In genomic region chr6:169766921-169767736, GRCh38 we compare ENCODE assay signal across 21 cellular contexts. TPM values are rescaled to one million over a fixed set of nuclear protein-coding genes. Genes with fewer than 3 reads are reported as not detected.
DNase-seq lines count a peak whose midpoint lies in the region; ATAC-seq, FAIRE-seq and TF ChIP-seq lines count a peak whose summit lies in the region.
"Had no signal": no experiment of that assay in that cellular context is flagged by ENCODE, and none has a peak within 500 bp of the region (broad histone marks: within the 10 kb centered on the region; RNA-seq: fewer than 3 reads in every experiment).

No MANE protein-coding gene starts in this region.

- no peak overlapping the region for H3K4me3 ChIP-seq in K562
- peak overlapping the region in 2 of 3 donors; percentile 5 to 28 for H3K4me3 ChIP-seq in right lobe of liver
- H3K4me3 ChIP-seq: GM23338, SJSA1 had no signal

- no peaks in the 10 kb centered on the region for H3K9me3 ChIP-seq in K562 (replicated peaks; ENCODE audit: control insufficient read depth, insufficient read depth, low read depth, low read length)
- no peaks in the 10 kb centered on the region for H3K9me3 ChIP-seq in right lobe of liver
- H3K9me3 ChIP-seq: SJSA1 had no signal

- ATAC-seq in K562: no peak
- ATAC-seq in right lobe of liver: peak; percentile 84 to 89 (median 86)
- no peak for ATAC-seq in activated T-cell treated with anti-CD3 and anti-CD28 coated beads, Interleukin-2, amount 50 U/mL, for 72 hours (replicated peaks in 1 of 2)
- ATAC-seq: GM23338, HCT116, Right ventricle myocardium inferior had no signal

- CTCF ChIA-PET in K562 (lab: Yijun Ruan, JAX; ENCODE audit: low intra/inter-chr PET ratio): no interaction called here

- H3K27ac ChIP-seq in K562 (ENCODE audit: extremely low read depth, low read depth, low read length) (no peak overlapping the region), right lobe of liver (peak overlapping the region; percentile 59 to 86 (median 84))
- H3K27ac ChIP-seq: C4-2B, KMS-11, SJSA1 had no signal

- TF ChIP-seq CTCF in K562 (IDR thresholded peaks at IDR 0.05 in 2 of 3, conservative IDR thresholded peaks at IDR 0.05 in 1 of 3; ENCODE audit: insufficient read depth in 2 of 3, low read depth in 1 of 3, low read length in 3 of 3) (no peak), right lobe of liver (IDR thresholded peaks at IDR 0.05) (no peak), progenitor cell of endocrine pancreas (IDR thresholded peaks at IDR 0.05; ENCODE audit: unreplicated experiment) (no peak)

- no peak for TF ChIP-seq EP300 in K562 (IDR thresholded peaks at IDR 0.05; ENCODE audit: low read length)

- H3K4me1 ChIP-seq in K562 (replicated peaks in 1 of 2; ENCODE audit: control insufficient read depth in 2 of 2, insufficient read depth in 2 of 2, low read length in 2 of 2) (no peaks in the 10 kb centered on the region), right lobe of liver (peaks cover 0 to 19% (median 5%) of the 10 kb centered on the region in 4 donors)

- DNase-seq in HTR-8/SVneo (ENCODE audit: insufficient read length, low spot score) (no peak), K562 (ENCODE audit: extremely low read depth in 1 of 4, low spot score in 3 of 4) (no peak), right lobe of liver (peak in 1 of 3 donors; percentile 73), progenitor cell of endocrine pancreas (ENCODE audit: low spot score, unreplicated experiment) (no peak)
- no peak for DNase-seq in activated T-helper 1 cell treated with anti-CD3 and anti-CD28 coated beads, Interleukin-12 subunit alpha, Interleukin-12 subunit beta, Interleukin-2, Interleukin-4 antibody, amounts not matched to agents 30 ng/mL and 10 ng/mL and 1 ng/mL, durations not matched to agents 14 hours and 24 hours and 36 hours (ENCODE audit: low spot score)
- no peak for DNase-seq in effector CD8-positive, alpha-beta T cell (lab: John Stamatoyannopoulos, UW)
- DNase-seq in activated T-cell treated with anti-CD3 and anti-CD28 coated beads, Interleukin-2, amount 50 U/mL, for 72 hours: no peak
- DNase-seq: CD8-positive, alpha-beta memory T cell; NCI-H1694 treated with DMSO at 0.1 percent for 48 hours; NCI-H2081 treated with DMSO at 0.1 percent for 48 hours; NCI-H2171 treated with DMSO at 0.1 percent for 48 hours; NCI-H524 treated with DMSO at 0.1 percent for 48 hours had no signal

- H3K36me3 ChIP-seq in K562 (ENCODE audit: control insufficient read depth, insufficient read depth, low read length) (peaks cover 60% of the 10 kb centered on the region), right lobe of liver (peaks cover 0 to 5% (median 2%) of the 10 kb centered on the region in 4 donors)
- H3K36me3 ChIP-seq: SJSA1 had no signal

- H3K4me2 ChIP-seq in K562 (ENCODE audit: insufficient read depth, low read length): no peak overlapping the region
- H3K4me2 ChIP-seq: GM23338 had no signal

- peaks cover 19% of the 10 kb centered on the region for H3K36me3 Mint-ChIP-seq in progenitor cell of endocrine pancreas (ENCODE audit: insufficient read depth)
- peaks cover 28% of the 10 kb centered on the region for H3K36me3 Mint-ChIP-seq in activated T-helper 1 cell treated with anti-CD3 and anti-CD28 coated beads, Interleukin-12 subunit alpha, Interleukin-12 subunit beta, Interleukin-2, Interleukin-4 antibody, amounts not matched to agents 30 ng/mL and 10 ng/mL and 1 ng/mL, durations not matched to agents 14 hours and 24 hours and 36 hours (ENCODE audit: low read depth)
- H3K36me3 Mint-ChIP-seq in activated T-cell treated with anti-CD3 and anti-CD28 coated beads, Interleukin-2, amount 50 U/mL, for 72 hours (ENCODE audit: insufficient read depth in 2 of 2): peaks cover 8 to 18% of the 10 kb centered on the region in 2 donors

- H3K79me2 ChIP-seq in K562 (ENCODE audit: control insufficient read depth, insufficient read depth, low read length): no peaks in the 10 kb centered on the region

- no peak for TF ChIP-seq POLR2A in K562 (conservative IDR thresholded peaks at IDR 0.05)
- TF ChIP-seq POLR2A in right lobe of liver (IDR thresholded peaks at IDR 0.05): no peak

- peak overlapping the region; percentile 48 for H3K27ac Mint-ChIP-seq in progenitor cell of endocrine pancreas
- H3K27ac Mint-ChIP-seq in activated T-helper 1 cell treated with anti-CD3 and anti-CD28 coated beads, Interleukin-12 subunit alpha, Interleukin-12 subunit beta, Interleukin-2, Interleukin-4 antibody, amounts not matched to agents 30 ng/mL and 10 ng/mL and 1 ng/mL, durations not matched to agents 14 hours and 24 hours and 36 hours: no peak overlapping the region
- no peak overlapping the region for H3K27ac Mint-ChIP-seq in activated T-cell treated with anti-CD3 and anti-CD28 coated beads, Interleukin-2, amount 50 U/mL, for 72 hours
- H3K27ac Mint-ChIP-seq: GM23338 had no signal

- no peak overlapping the region for H3K9ac ChIP-seq in K562 (ENCODE audit: insufficient read depth in 1 of 2, low read depth in 2 of 2, low read length in 2 of 2)
- H3K9ac ChIP-seq: KMS-11 had no signal

- FAIRE-seq in HTR-8/SVneo (lab: Jason Lieb, UNC) (peak; percentile 89), K562 (lab: Jason Lieb, UNC) (peak; percentile 63)
- FAIRE-seq: A204.1, G401.6, GM18507 had no signal

- intact Hi-C loops in K562 (cut with micrococcal nuclease) (no loop called here), right lobe of liver (cut with DNase I) (no loop called here)
- intact Hi-C loops in activated T-helper 1 cell treated with anti-CD3 and anti-CD28 coated beads, Interleukin-12 subunit alpha, Interleukin-12 subunit beta, Interleukin-2, Interleukin-4 antibody, amounts not matched to agents 30 ng/mL and 10 ng/mL and 1 ng/mL, durations not matched to agents 14 hours and 24 hours and 36 hours (cut with micrococcal nuclease): no loop called here

- no peaks in the 10 kb centered on the region for H3K9me1 ChIP-seq in K562 (ENCODE audit: control insufficient read depth, insufficient read depth, low read length)

- POLR2A ChIA-PET in K562 (lab: Yijun Ruan, JAX): no interaction called here

- H4K20me1 ChIP-seq in K562 (replicated peaks; ENCODE audit: control insufficient read depth, insufficient read depth, low read length): no peaks in the 10 kb centered on the region

- WGBS in K562 (ENCODE audit: insufficient coverage, low coverage, missing lambda C conversion rate): 84% methylated on average over 13 of the region's 13 CpGs
- 57% methylated on average over 12 of the region's 13 CpGs for WGBS in right lobe of liver (ENCODE audit: insufficient coverage, low coverage, low lambda C conversion rate, missing lambda C conversion rate)

- in situ Hi-C loops in K562 (cut with MboI): no loop called here

- H3K4me1 Mint-ChIP-seq in progenitor cell of endocrine pancreas (ENCODE audit: low read depth): peaks cover 18% of the 10 kb centered on the region
- no peaks in the 10 kb centered on the region for H3K4me1 Mint-ChIP-seq in activated T-helper 1 cell treated with anti-CD3 and anti-CD28 coated beads, Interleukin-12 subunit alpha, Interleukin-12 subunit beta, Interleukin-2, Interleukin-4 antibody, amounts not matched to agents 30 ng/mL and 10 ng/mL and 1 ng/mL, durations not matched to agents 14 hours and 24 hours and 36 hours (ENCODE audit: low read depth)
- H3K4me1 Mint-ChIP-seq in activated T-cell treated with anti-CD3 and anti-CD28 coated beads, Interleukin-2, amount 50 U/mL, for 72 hours (ENCODE audit: low read depth): no peaks in the 10 kb centered on the region
- H3K4me1 Mint-ChIP-seq: CD8-positive, alpha-beta memory T cell had no signal

- no peak overlapping the region for H2AFZ ChIP-seq in K562 (ENCODE audit: low read depth, low read length)
- H2AFZ ChIP-seq: GM23338 had no signal

- H3K27me3 Mint-ChIP-seq in progenitor cell of endocrine pancreas: no peaks in the 10 kb centered on the region
- H3K27me3 Mint-ChIP-seq in activated T-helper 1 cell treated with anti-CD3 and anti-CD28 coated beads, Interleukin-12 subunit alpha, Interleukin-12 subunit beta, Interleukin-2, Interleukin-4 antibody, amounts not matched to agents 30 ng/mL and 10 ng/mL and 1 ng/mL, durations not matched to agents 14 hours and 24 hours and 36 hours (ENCODE audit: insufficient read depth): no peaks in the 10 kb centered on the region
- no peaks in the 10 kb centered on the region for H3K27me3 Mint-ChIP-seq in activated T-cell treated with anti-CD3 and anti-CD28 coated beads, Interleukin-2, amount 50 U/mL, for 72 hours (ENCODE audit: low read depth)

- no peak for TF ChIP-seq RAD21 in K562 (CRISPR knock-in tag; conservative IDR thresholded peaks at IDR 0.05 in 1 of 2, IDR thresholded peaks at IDR 0.05 in 1 of 2)

- no peak overlapping the region for H3K4me3 Mint-ChIP-seq in progenitor cell of endocrine pancreas (ENCODE audit: low read depth)
- no peak overlapping the region for H3K4me3 Mint-ChIP-seq in activated T-helper 1 cell treated with anti-CD3 and anti-CD28 coated beads, Interleukin-12 subunit alpha, Interleukin-12 subunit beta, Interleukin-2, Interleukin-4 antibody, amounts not matched to agents 30 ng/mL and 10 ng/mL and 1 ng/mL, durations not matched to agents 14 hours and 24 hours and 36 hours
- H3K4me3 Mint-ChIP-seq in activated T-cell treated with anti-CD3 and anti-CD28 coated beads, Interleukin-2, amount 50 U/mL, for 72 hours: no peak overlapping the region
- H3K4me3 Mint-ChIP-seq: CD8-positive, alpha-beta memory T cell; GM23338 had no signal

- H3K27me3 ChIP-seq in K562 (ENCODE audit: control insufficient read depth in 2 of 2, insufficient read depth in 2 of 2, low read length in 2 of 2): no peaks in the 10 kb centered on the region
- no peaks in the 10 kb centered on the region for H3K27me3 ChIP-seq in right lobe of liver
- H3K27me3 ChIP-seq: SJSA1 had no signal

- H3K9me3 Mint-ChIP-seq in progenitor cell of endocrine pancreas (ENCODE audit: low read depth): no peaks in the 10 kb centered on the region
- no peaks in the 10 kb centered on the region for H3K9me3 Mint-ChIP-seq in activated T-helper 1 cell treated with anti-CD3 and anti-CD28 coated beads, Interleukin-12 subunit alpha, Interleukin-12 subunit beta, Interleukin-2, Interleukin-4 antibody, amounts not matched to agents 30 ng/mL and 10 ng/mL and 1 ng/mL, durations not matched to agents 14 hours and 24 hours and 36 hours
- H3K9me3 Mint-ChIP-seq in activated T-cell treated with anti-CD3 and anti-CD28 coated beads, Interleukin-2, amount 50 U/mL, for 72 hours: no peaks in the 10 kb centered on the region
- H3K9me3 Mint-ChIP-seq: CD8-positive, alpha-beta memory T cell; GM23338 had no signal

- BruUV-seq in K562 (replicated peaks; lab: Mats Ljungman, UMichigan): no TSS peak

RNA-seq across cellular contexts. Expression of gene ERMARD, which starts 15.7 kb away (rescaled TPM):
- 44.9 and 104 TPM in 2 replicates for total RNA-seq in K562 (2011; cell fraction: chromatin; rRNA removed; ENCODE audit: low replicate concordance)
- total RNA-seq in K562 (2011; cell fraction: nucleolus; rRNA removed): 22.5 and 30.1 TPM in 2 replicates
- total RNA-seq in K562 (2011; cell fraction: nucleoplasm; rRNA removed): 54.3 and 84.0 TPM in 2 replicates
- total RNA-seq in K562 (2014; rRNA removed) (14.5 and 20.9 TPM in 2 replicates), K562 (2014; rRNA removed; fragmentation: Illumina TruSeq; extraction: Trizol) (26.1 and 27.0 TPM in 2 replicates), K562 (2015; rRNA removed; fragmentation: Illumina TruSeq; extraction: Trizol) (22.2 and 25.6 TPM in 2 replicates), K562 (2021) (24.0 and 27.7 TPM in 2 replicates), right lobe of liver (10 to 100 TPM; 11.1 to 24.4 (median 15.2) TPM), progenitor cell of endocrine pancreas (30.3 and 33.4 TPM in 2 replicates)
- polyA plus RNA-seq in K562 (2011; rRNA removed) (48.1 and 55.2 TPM in 2 replicates), K562 (2014; fragmentation: Illumina TruSeq; extraction: Trizol) (20.4 and 21.2 TPM in 2 replicates), K562 (2014; fragmentation: Nextera tagmentation; extraction: Ambion mirVana) (10 to 100 TPM; 56.5 to 68.6 TPM), K562 (2014; rRNA removed) (25.5 and 32.7 TPM in 2 replicates)
- 33.9 and 42.2 TPM in 2 replicates for polyA plus RNA-seq in K562 (2011; cell fraction: cytosol; rRNA removed)
- 106 and 128 TPM in 2 replicates for polyA plus RNA-seq in K562 (2011; cell fraction: nucleus; rRNA removed)
- 24.4 and 26.4 TPM in 2 replicates for polyA plus RNA-seq in K562 (2012)
- 48.9 and 76.1 TPM in 2 replicates for polyA minus RNA-seq in K562 (2011; rRNA and poly(A)+ RNA removed)
- polyA minus RNA-seq in K562 (2011; cell fraction: cytosol; rRNA and poly(A)+ RNA removed): 10.2 and 17.9 TPM in 2 replicates
- polyA minus RNA-seq in K562 (2011; cell fraction: nucleus; rRNA and poly(A)+ RNA removed): 19.3 and 39.9 TPM in 2 replicates
- 26.9 and 29.2 TPM in 2 replicates for total RNA-seq in activated T-helper 1 cell treated with anti-CD3 and anti-CD28 coated beads, Interleukin-12 subunit alpha, Interleukin-12 subunit beta, Interleukin-2, Interleukin-4 antibody, amounts not matched to agents 30 ng/mL and 10 ng/mL and 1 ng/mL, durations not matched to agents 14 hours and 24 hours and 36 hours
- 10 to 100 TPM; 30.5 to 37.9 TPM for total RNA-seq in activated T-cell treated with anti-CD3 and anti-CD28 coated beads, Interleukin-2, amount 50 U/mL, for 72 hours

RNA-seq across cellular contexts. Expression of gene DYNLT2, which starts 15.8 kb away (rescaled TPM):
- total RNA-seq in K562 (2011; cell fraction: chromatin; rRNA removed; ENCODE audit: low replicate concordance): 3.7 and 10.2 TPM in 2 replicates
- 4.9 and 5.0 TPM in 2 replicates for total RNA-seq in K562 (2011; cell fraction: nucleolus; rRNA removed)
- total RNA-seq in K562 (2011; cell fraction: nucleoplasm; rRNA removed): 8.4 and 14.4 TPM in 2 replicates
- total RNA-seq in K562 (2014; rRNA removed): 4.8 and 6.9 TPM in 2 replicates
- 6.3 and 7.1 TPM in 2 replicates for total RNA-seq in K562 (2014; rRNA removed; fragmentation: Illumina TruSeq; extraction: Trizol)
- total RNA-seq in K562 (2015; rRNA removed; fragmentation: Illumina TruSeq; extraction: Trizol): 9.1 and 10.2 TPM in 2 replicates
- 3.7 and 4.6 TPM in 2 replicates for total RNA-seq in K562 (2021)
- polyA plus RNA-seq in K562 (2011; rRNA removed): 11.8 and 12.6 TPM in 2 replicates
- polyA plus RNA-seq in K562 (2011; cell fraction: cytosol; rRNA removed): 3.5 and 5.8 TPM in 2 replicates
- polyA plus RNA-seq in K562 (2011; cell fraction: nucleus; rRNA removed): 5.3 and 6.8 TPM in 2 replicates
- 4.2 and 7.7 TPM in 2 replicates for polyA plus RNA-seq in K562 (2012)
- 6.0 and 6.2 TPM in 2 replicates for polyA plus RNA-seq in K562 (2014; fragmentation: Illumina TruSeq; extraction: Trizol)
- polyA plus RNA-seq in K562 (2014; fragmentation: Nextera tagmentation; extraction: Ambion mirVana): 1 to 10 TPM; 2.0 to 2.5 TPM
- 7.2 and 12.8 TPM in 2 replicates for polyA plus RNA-seq in K562 (2014; rRNA removed)
- polyA minus RNA-seq in K562 (2011; rRNA and poly(A)+ RNA removed): 2.4 and 3.8 TPM in 2 replicates
- polyA minus RNA-seq in K562 (2011; cell fraction: cytosol; rRNA and poly(A)+ RNA removed): 0.64 and 0.95 TPM in 2 replicates
- polyA minus RNA-seq in K562 (2011; cell fraction: nucleus; rRNA and poly(A)+ RNA removed): 4.8 and 9.9 TPM in 2 replicates
- total RNA-seq in right lobe of liver: under 1 TPM; 0.43 to 0.82 (median 0.68) TPM
- 1.6 and 1.8 TPM in 2 replicates for total RNA-seq in progenitor cell of endocrine pancreas
- total RNA-seq in activated T-helper 1 cell treated with anti-CD3 and anti-CD28 coated beads, Interleukin-12 subunit alpha, Interleukin-12 subunit beta, Interleukin-2, Interleukin-4 antibody, amounts not matched to agents 30 ng/mL and 10 ng/mL and 1 ng/mL, durations not matched to agents 14 hours and 24 hours and 36 hours: 2.2 and 2.6 TPM in 2 replicates
- 1 to 10 TPM; 1.7 to 2.7 TPM for total RNA-seq in activated T-cell treated with anti-CD3 and anti-CD28 coated beads, Interleukin-2, amount 50 U/mL, for 72 hours

RNA-seq across cellular contexts. Expression of gene PHF10, which starts 42.8 kb away (rescaled TPM):
- 25.9 and 85.9 TPM in 2 replicates for total RNA-seq in K562 (2011; cell fraction: chromatin; rRNA removed; ENCODE audit: low replicate concordance)
- total RNA-seq in K562 (2011; cell fraction: nucleolus; rRNA removed): 15.2 and 18.6 TPM in 2 replicates
- 37.9 and 64.3 TPM in 2 replicates for total RNA-seq in K562 (2011; cell fraction: nucleoplasm; rRNA removed)
- total RNA-seq in K562 (2014; rRNA removed) (31.0 and 31.5 TPM in 2 replicates), K562 (2014; rRNA removed; fragmentation: Illumina TruSeq; extraction: Trizol) (47.2 and 51.7 TPM in 2 replicates), K562 (2015; rRNA removed; fragmentation: Illumina TruSeq; extraction: Trizol) (43.5 and 46.0 TPM in 2 replicates), K562 (2021) (55.3 and 55.5 TPM in 2 replicates), right lobe of liver (10 to 100 TPM; 19.9 to 31.4 (median 25.0) TPM), progenitor cell of endocrine pancreas (103 and 105 TPM in 2 replicates)
- polyA plus RNA-seq in K562 (2011; rRNA removed) (39.2 and 45.9 TPM in 2 replicates), K562 (2014; fragmentation: Illumina TruSeq; extraction: Trizol) (73.1 and 88.9 TPM in 2 replicates), K562 (2014; fragmentation: Nextera tagmentation; extraction: Ambion mirVana) (10 to 100 TPM; 23.9 to 24.0 TPM), K562 (2014; rRNA removed) (55.4 and 55.7 TPM in 2 replicates)
- polyA plus RNA-seq in K562 (2011; cell fraction: cytosol; rRNA removed): 10.6 and 21.2 TPM in 2 replicates
- polyA plus RNA-seq in K562 (2011; cell fraction: nucleus; rRNA removed): 28.4 and 50.3 TPM in 2 replicates
- polyA plus RNA-seq in K562 (2012): 57.5 and 65.6 TPM in 2 replicates
- polyA minus RNA-seq in K562 (2011; rRNA and poly(A)+ RNA removed): 33.4 and 40.6 TPM in 2 replicates
- polyA minus RNA-seq in K562 (2011; cell fraction: cytosol; rRNA and poly(A)+ RNA removed): 16.5 and 19.0 TPM in 2 replicates
- polyA minus RNA-seq in K562 (2011; cell fraction: nucleus; rRNA and poly(A)+ RNA removed): 12.7 and 27.4 TPM in 2 replicates
- total RNA-seq in activated T-helper 1 cell treated with anti-CD3 and anti-CD28 coated beads, Interleukin-12 subunit alpha, Interleukin-12 subunit beta, Interleukin-2, Interleukin-4 antibody, amounts not matched to agents 30 ng/mL and 10 ng/mL and 1 ng/mL, durations not matched to agents 14 hours and 24 hours and 36 hours: 88.3 and 89.3 TPM in 2 replicates
- 10 to 100 TPM; 87.7 to 95.8 TPM for total RNA-seq in activated T-cell treated with anti-CD3 and anti-CD28 coated beads, Interleukin-2, amount 50 U/mL, for 72 hours

Comparison
In these comparisons a context has a peak if more than half of its experiments do, and no peak if none do; other contexts are left out.
1. ATAC-seq: peak in right lobe of liver (4 of 4); none in K562 (single experiment) and activated T-cell treated with anti-CD3 and anti-CD28 coated beads, Interleukin-2, amount 50 U/mL, for 72 hours (0 of 2).